Comparison of ENCODE assay signal across 21 cellular contexts in the genomic region with DNA sequence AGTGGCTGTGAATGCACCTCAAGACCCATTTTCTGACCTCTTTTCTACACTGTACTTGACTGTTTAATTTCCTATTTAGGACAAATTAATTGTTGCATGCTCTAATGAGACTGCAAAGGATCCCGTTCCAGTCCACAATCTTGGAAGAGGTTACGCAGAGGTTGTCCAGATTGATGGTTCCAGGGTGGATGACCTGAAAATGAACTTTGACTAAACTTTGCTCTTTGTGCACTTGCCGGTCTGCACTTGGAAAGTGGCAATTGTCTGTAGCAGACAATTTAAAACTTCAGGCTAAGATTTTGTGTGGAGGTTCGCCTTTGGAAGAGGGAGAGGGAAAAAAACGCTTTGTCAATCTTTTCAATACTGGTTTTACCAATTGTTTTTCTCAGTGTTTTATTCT.
"Had no signal": no experiment of that assay in that cellular context is flagged by ENCODE, and none has a peak within 500 bp of the region (broad histone marks: within the 10 kb centered on the region; RNA-seq: fewer than 3 reads in every experiment).

No MANE protein-coding gene starts in this region.

- H3K4me3 ChIP-seq: K562, SJSA1, SK-N-MC had no signal

- H3K9ac ChIP-seq: KMS-11 had no signal

- FAIRE-seq: K562, RCC 7860 had no signal

- ATAC-seq: K562 had no signal

- H3K9me3 ChIP-seq: SJSA1 had no signal

- H3K36me3 ChIP-seq: SJSA1 had no signal

- H3K4me2 ChIP-seq: KMS-11 had no signal

- H3K27me3 ChIP-seq: SJSA1 had no signal

- H3K27ac ChIP-seq: KMS-11, SJSA1, SK-N-MC had no signal

- DNase-seq: MV-4-11, NCI-H1048, NCI-H1105, NCI-H1417, NCI-H146, NCI-H1694 treated with DMSO at 0.1 percent for 48 hours, NCI-H1930, NCI-H2081, NCI-H2107, NCI-H2227 treated with DMSO at 0.1 percent for 48 hours, NCI-H524, NCI-H526 treated with DMSO at 0.1 percent for 48 hours, NCI-H748 treated with DMSO at 0.1 percent for 48 hours, Right ventricle myocardium superior, RPMI8226, SIG-M5 had no signal

- H3K4me1 ChIP-seq: SJSA1 had no signal
